28 cellular contexts compared by ENCODE assay signal in the genomic region with DNA sequence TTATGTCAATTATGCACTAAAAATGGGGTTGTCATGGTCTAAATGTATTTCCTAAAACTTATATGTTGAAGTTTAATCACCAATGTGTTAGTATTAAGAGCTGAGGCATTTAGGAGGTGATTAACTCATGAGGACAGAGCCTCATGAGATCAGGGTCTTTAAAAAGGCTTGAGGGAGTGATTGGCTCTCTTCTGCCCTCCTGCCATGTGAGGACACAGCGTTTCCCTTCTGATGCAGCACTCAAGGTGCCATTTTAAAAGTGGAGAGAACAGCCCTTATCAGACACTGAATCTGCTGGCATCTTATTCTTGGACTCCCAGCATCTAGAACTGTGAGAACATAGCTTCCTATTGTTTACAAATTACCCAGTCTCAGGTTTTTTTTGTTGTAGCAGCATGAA.
"Had no signal": no experiment of that assay in that cellular context is flagged by ENCODE, and none has a peak within 500 bp of the region (broad histone marks: within the 10 kb centered on the region; RNA-seq: fewer than 3 reads in every experiment).

No MANE protein-coding gene starts in this region.

- H3K27me3 ChIP-seq: hepatocyte, pancreas, stomach, testis, thyroid gland had no signal

- H3K9me3 ChIP-seq: left lung, lower lobe of right lung, mucosa of descending colon, pancreas, prostate gland, stomach, testis, thyroid gland, upper lobe of right lung had no signal

- H3K36me3 ChIP-seq: left lung, lower lobe of right lung, pancreas, prostate gland, stomach, thyroid gland, upper lobe of right lung had no signal

- H3K4me3 Mint-ChIP-seq: naive thymus-derived CD4-positive, alpha-beta T cell; natural killer cell treated with Interleukin-12 subunit alpha and Interleukin-12 subunit beta and Interleukin-15 and Interleukin-18, amount 100 ng/mL, for 72 hours; stimulated activated naive B cell treated with anti-CD40 and anti-IgM and Interleukin-4, amounts not matched to agents 10 μg/mL and 1 μg/mL and 100 μg/mL, for 72 hours had no signal

- H3K4me1 Mint-ChIP-seq: naive thymus-derived CD4-positive, alpha-beta T cell; stimulated activated naive B cell treated with anti-CD40 and anti-IgM and Interleukin-4, amounts not matched to agents 10 μg/mL and 1 μg/mL and 100 μg/mL, for 72 hours had no signal

- ATAC-seq: left colon; left lung; lower lobe of right lung; mucosa of descending colon; naive thymus-derived CD4-positive, alpha-beta T cell; natural killer cell treated with Interleukin-12 subunit alpha and Interleukin-12 subunit beta and Interleukin-15 and Interleukin-18, amount 100 ng/mL, for 72 hours; pancreas; right cardiac atrium; sciatic nerve; stimulated activated naive B cell treated with anti-CD40 and anti-IgM and Interleukin-4, amounts not matched to agents 10 μg/mL and 1 μg/mL and 100 μg/mL, for 72 hours; stimulated activated naive CD8-positive, alpha-beta T cell treated with anti-CD3 and anti-CD28 coated beads, Interleukin-15, Interleukin-2, amounts not matched to agents 100 U/mL and 50 U/mL, for 24 hours; upper lobe of right lung had no signal

- H3K4me2 ChIP-seq: hepatocyte had no signal

- H2AFZ ChIP-seq: hepatocyte had no signal

- H3K27ac ChIP-seq: hepatocyte, left lung, lower lobe of right lung, pancreas, prostate gland, skin epidermis, stomach, testis, thyroid gland, upper lobe of right lung had no signal

- DNase-seq: kidney; left colon; left lung; lower lobe of right lung; mammary epithelial cell; mesenchymal stem cell; midbrain; mucosa of descending colon; naive thymus-derived CD4-positive, alpha-beta T cell; pancreas; posterior cingulate gyrus; right cardiac atrium; stimulated activated CD4-positive, alpha-beta T cell treated with anti-CD3 and anti-CD28 coated beads, Interleukin-12 subunit alpha, Interleukin-12 subunit beta, amount 100 ng/mL, for 4 hours; stimulated activated CD4-positive, alpha-beta T cell treated with anti-CD3 and anti-CD28 coated beads, Interleukin-15, amount 100 ng/mL, for 24 hours; stimulated activated CD4-positive, alpha-beta T cell treated with anti-CD3 and anti-CD28 coated beads, Interleukin-2, amount 100 ng/mL, for 24 hours; stimulated activated CD4-positive, alpha-beta T cell treated with anti-CD3 and anti-CD28 coated beads, Interleukin-4, amount 100 ng/mL, for 1 hour; stimulated activated naive B cell treated with anti-CD40 and anti-IgM and Interleukin-4, amounts not matched to agents 10 μg/mL and 1 μg/mL and 100 μg/mL, for 72 hours; stimulated activated naive CD8-positive, alpha-beta T cell treated with anti-CD3 and anti-CD28 coated beads, Interleukin-15, Interleukin-2, amounts not matched to agents 100 U/mL and 50 U/mL, for 24 hours; stomach; testis; thyroid gland; trophoblast cell; upper lobe of right lung had no signal

- H3K36me3 Mint-ChIP-seq: naive thymus-derived CD4-positive, alpha-beta T cell; natural killer cell treated with Interleukin-12 subunit alpha and Interleukin-12 subunit beta and Interleukin-15 and Interleukin-18, amount 100 ng/mL, for 72 hours; stimulated activated naive B cell treated with anti-CD40 and anti-IgM and Interleukin-4, amounts not matched to agents 10 μg/mL and 1 μg/mL and 100 μg/mL, for 72 hours had no signal

- H3K4me1 ChIP-seq: left lung, lower lobe of right lung, pancreas, prostate gland, stomach, testis, upper lobe of right lung had no signal

- H3K4me3 ChIP-seq: hepatocyte, left lung, lower lobe of right lung, mucosa of descending colon, pancreas, prostate gland, skin epidermis, stomach, testis, thyroid gland, upper lobe of right lung had no signal

- H3K79me2 ChIP-seq: hepatocyte had no signal

- H3K27ac Mint-ChIP-seq: naive thymus-derived CD4-positive, alpha-beta T cell; natural killer cell treated with Interleukin-12 subunit alpha and Interleukin-12 subunit beta and Interleukin-15 and Interleukin-18, amount 100 ng/mL, for 72 hours; stimulated activated naive B cell treated with anti-CD40 and anti-IgM and Interleukin-4, amounts not matched to agents 10 μg/mL and 1 μg/mL and 100 μg/mL, for 72 hours had no signal

- H3K27me3 Mint-ChIP-seq: naive thymus-derived CD4-positive, alpha-beta T cell; natural killer cell treated with Interleukin-12 subunit alpha and Interleukin-12 subunit beta and Interleukin-15 and Interleukin-18, amount 100 ng/mL, for 72 hours; stimulated activated naive B cell treated with anti-CD40 and anti-IgM and Interleukin-4, amounts not matched to agents 10 μg/mL and 1 μg/mL and 100 μg/mL, for 72 hours had no signal
